ENCODE assay signal across 12 cellular contexts in the genomic region with DNA sequence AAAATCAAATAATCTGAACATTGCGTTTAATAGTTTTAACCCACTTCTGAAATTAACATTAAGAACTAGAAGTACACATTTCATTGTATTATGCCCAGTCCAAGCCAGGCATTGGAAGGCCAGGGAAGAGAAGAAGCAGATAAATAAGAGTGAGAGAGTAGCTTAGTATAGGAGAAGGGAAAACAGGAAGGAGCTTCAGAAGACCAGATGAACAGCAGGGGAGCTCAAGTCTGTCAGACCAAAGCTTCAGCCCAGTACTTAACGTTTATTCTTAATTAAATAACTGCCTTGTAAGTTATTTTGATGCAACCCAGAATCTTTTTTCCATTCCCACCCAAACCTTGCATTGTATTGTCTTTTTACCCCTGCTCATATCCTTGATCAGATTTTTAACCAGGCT. TPM values are rescaled to one million over a fixed set of nuclear protein-coding genes. Genes with fewer than 3 reads are reported as not detected.
DNase-seq lines count a peak whose midpoint lies in the region; ATAC-seq and TF ChIP-seq lines count a peak whose summit lies in the region.
"Had no signal": no experiment of that assay in that cellular context is flagged by ENCODE, and none has a peak within 500 bp of the region (broad histone marks: within the 10 kb centered on the region; RNA-seq: fewer than 3 reads in every experiment).

No MANE protein-coding gene starts in this region.

- H3K36me3 Mint-ChIP-seq in activated naive CD4-positive, alpha-beta T cell treated with anti-CD3 and anti-CD28 coated beads, Interleukin-2, amount 50 U/mL, for 24 hours, result peaks cover 4% of the 10 kb centered on the region
- no peaks in the 10 kb centered on the region for H3K36me3 Mint-ChIP-seq in activated naive CD4-positive, alpha-beta T cell treated with anti-CD3 and anti-CD28 coated beads, Interleukin-2, amount 50 U/mL, for 72 hours

- H3K4me3 ChIP-seq in hepatocyte, result no peak overlapping the region
- H3K4me3 ChIP-seq in thyroid gland (replicated peaks in 1 of 3), result no peak overlapping the region

- no peak for TF ChIP-seq CTCF in hepatocyte (IDR thresholded peaks at IDR 0.05; ENCODE audit: poor library complexity)
- TF ChIP-seq CTCF in thyroid gland (IDR thresholded peaks at IDR 0.05), result no peak

- peaks cover 98% of the 10 kb centered on the region for H3K79me2 ChIP-seq in hepatocyte

- no peaks in the 10 kb centered on the region for H3K36me3 ChIP-seq in hepatocyte (replicated peaks; ENCODE audit: insufficient read depth, low read depth)
- H3K36me3 ChIP-seq in thyroid gland, result no peaks in the 10 kb centered on the region

- H3K27ac ChIP-seq in hepatocyte (no peak overlapping the region), thyroid gland (peak overlapping the region in 2 of 3 donors; percentile 8 to 10)

- H3K27ac Mint-ChIP-seq in activated naive CD4-positive, alpha-beta T cell treated with anti-CD3 and anti-CD28 coated beads, Interleukin-2, amount 50 U/mL, for 24 hours, result no peak overlapping the region
- H3K27ac Mint-ChIP-seq in activated naive CD4-positive, alpha-beta T cell treated with anti-CD3 and anti-CD28 coated beads, Interleukin-2, amount 50 U/mL, for 72 hours, result peak overlapping the region in 1 of 2 donors; percentile 78

- peaks cover 30% of the 10 kb centered on the region for H3K4me1 ChIP-seq in hepatocyte (ENCODE audit: insufficient read depth)
- H3K4me1 ChIP-seq in thyroid gland, result peaks cover 55 to 77% of the 10 kb centered on the region in 2 donors

- H3K27me3 Mint-ChIP-seq in activated naive CD4-positive, alpha-beta T cell treated with anti-CD3 and anti-CD28 coated beads, Interleukin-2, amount 50 U/mL, for 24 hours, result no peaks in the 10 kb centered on the region

- peaks cover 46% of the 10 kb centered on the region for H4K20me1 ChIP-seq in hepatocyte (ENCODE audit: insufficient read depth, poor library complexity, severe bottlenecking)

- no peaks in the 10 kb centered on the region for H3K9me3 ChIP-seq in hepatocyte (ENCODE audit: low read depth)
- H3K9me3 ChIP-seq in thyroid gland, result no peaks in the 10 kb centered on the region

- H2AFZ ChIP-seq in hepatocyte, result no peak overlapping the region

- H3K4me2 ChIP-seq in hepatocyte, result peak overlapping the region; percentile 14

- H3K4me3 Mint-ChIP-seq in activated naive CD4-positive, alpha-beta T cell treated with anti-CD3 and anti-CD28 coated beads, Interleukin-2, amount 50 U/mL, for 24 hours, result peak overlapping the region; percentile 5

- no peak for DNase-seq in activated naive CD4-positive, alpha-beta T cell treated with anti-CD3 and anti-CD28 coated beads, Interleukin-2, amount 50 U/mL, for 72 hours (ENCODE audit: low spot score in 2 of 2)
- DNase-seq in SK-N-DZ (ENCODE audit: low spot score) (peak; percentile 3), hepatocyte (ENCODE audit: low spot score) (no peak), thyroid gland (no peak), HPDE6-E6E7 (ENCODE audit: extremely low spot score) (no peak), NCI-H1436 (lab: John Stamatoyannopoulos, UW) (no peak)
- DNase-seq: activated CD4-positive, alpha-beta T cell treated with anti-CD3 and anti-CD28 coated beads, Interleukin-2, amount 50 U/mL, for 1 hour; glutamatergic neuron; NCI-H1105; NK-92 treated with Interleukin-12 subunit alpha and Interleukin-12 subunit beta, amount 100 ng/mL, for 24 hours had no signal

- H3K27me3 ChIP-seq in hepatocyte (no peaks in the 10 kb centered on the region), thyroid gland (no peaks in the 10 kb centered on the region)

- ATAC-seq in activated naive CD4-positive, alpha-beta T cell treated with anti-CD3 and anti-CD28 coated beads, Interleukin-2, amount 50 U/mL, for 72 hours, result no peak
- ATAC-seq in HG03439 (IDR thresholded peaks at IDR 0.05; ENCODE audit: unreplicated experiment), result no peak

- no peaks in the 10 kb centered on the region for H3K9me3 Mint-ChIP-seq in activated naive CD4-positive, alpha-beta T cell treated with anti-CD3 and anti-CD28 coated beads, Interleukin-2, amount 50 U/mL, for 24 hours
- H3K9me3 Mint-ChIP-seq in activated naive CD4-positive, alpha-beta T cell treated with anti-CD3 and anti-CD28 coated beads, Interleukin-2, amount 50 U/mL, for 72 hours, result no peaks in the 10 kb centered on the region

- H3K9me2 ChIP-seq in hepatocyte (replicated peaks; ENCODE audit: insufficient read depth), result no peaks in the 10 kb centered on the region

- TF ChIP-seq POLR2A in thyroid gland (IDR thresholded peaks at IDR 0.05), result no peak

- H3K4me1 Mint-ChIP-seq in activated naive CD4-positive, alpha-beta T cell treated with anti-CD3 and anti-CD28 coated beads, Interleukin-2, amount 50 U/mL, for 24 hours, result peaks cover 90% of the 10 kb centered on the region

- WGBS in hepatocyte (ENCODE audit: low lambda C conversion rate, missing lambda C conversion rate), result 43% methylated on average over 2 of the region's 2 CpGs
- WGBS in thyroid gland, 2 donors, result 64 to 67% methylated on average over 2 of the region's 2 CpGs

- intact Hi-C loops in thyroid gland (cut with DNase I), result no loop called here

RNA-seq across cellular contexts. Expression of a gene that starts 11.5 kb away (rescaled TPM):
- 10 to 100 TPM; 17.1 to 41.9 TPM for total RNA-seq in activated naive CD4-positive, alpha-beta T cell treated with anti-CD3 and anti-CD28 coated beads, Interleukin-2, amount 50 U/mL, for 72 hours
- polyA plus RNA-seq in SK-N-DZ (2014; cell fraction: cytosol; rRNA removed), result 27.2 and 31.6 TPM in 2 replicates
- 15.8 and 20.8 TPM in 2 replicates for polyA plus RNA-seq in SK-N-DZ (2014; cell fraction: nucleus; rRNA removed)
- total RNA-seq in hepatocyte (48.1 and 56.0 TPM in 2 replicates), thyroid gland (10 to 100 TPM; 68.5 to 92.7 (median 80.8) TPM)
- 62.4 and 62.8 TPM in 2 replicates for polyA plus RNA-seq in hepatocyte

RNA-seq across cellular contexts. Expression of a gene that starts 13.4 kb away (rescaled TPM):
- 100 to 1,000 TPM in 1 of 2 donors, 10 to 100 TPM in 1; 76.1 to 130 TPM for total RNA-seq in activated naive CD4-positive, alpha-beta T cell treated with anti-CD3 and anti-CD28 coated beads, Interleukin-2, amount 50 U/mL, for 72 hours
- 12.4 and 14.0 TPM in 2 replicates for polyA plus RNA-seq in SK-N-DZ (2014; cell fraction: cytosol; rRNA removed)
- 13.4 and 29.0 TPM in 2 replicates for polyA plus RNA-seq in SK-N-DZ (2014; cell fraction: nucleus; rRNA removed)
- total RNA-seq in hepatocyte (42.5 and 49.3 TPM in 2 replicates), thyroid gland (100 to 1,000 TPM in 3 of 4 donors, 10 to 100 TPM in 1; 78.1 to 118 (median 111) TPM)
- polyA plus RNA-seq in hepatocyte, result 13.7 and 16.0 TPM in 2 replicates
